In the genomic region with DNA sequence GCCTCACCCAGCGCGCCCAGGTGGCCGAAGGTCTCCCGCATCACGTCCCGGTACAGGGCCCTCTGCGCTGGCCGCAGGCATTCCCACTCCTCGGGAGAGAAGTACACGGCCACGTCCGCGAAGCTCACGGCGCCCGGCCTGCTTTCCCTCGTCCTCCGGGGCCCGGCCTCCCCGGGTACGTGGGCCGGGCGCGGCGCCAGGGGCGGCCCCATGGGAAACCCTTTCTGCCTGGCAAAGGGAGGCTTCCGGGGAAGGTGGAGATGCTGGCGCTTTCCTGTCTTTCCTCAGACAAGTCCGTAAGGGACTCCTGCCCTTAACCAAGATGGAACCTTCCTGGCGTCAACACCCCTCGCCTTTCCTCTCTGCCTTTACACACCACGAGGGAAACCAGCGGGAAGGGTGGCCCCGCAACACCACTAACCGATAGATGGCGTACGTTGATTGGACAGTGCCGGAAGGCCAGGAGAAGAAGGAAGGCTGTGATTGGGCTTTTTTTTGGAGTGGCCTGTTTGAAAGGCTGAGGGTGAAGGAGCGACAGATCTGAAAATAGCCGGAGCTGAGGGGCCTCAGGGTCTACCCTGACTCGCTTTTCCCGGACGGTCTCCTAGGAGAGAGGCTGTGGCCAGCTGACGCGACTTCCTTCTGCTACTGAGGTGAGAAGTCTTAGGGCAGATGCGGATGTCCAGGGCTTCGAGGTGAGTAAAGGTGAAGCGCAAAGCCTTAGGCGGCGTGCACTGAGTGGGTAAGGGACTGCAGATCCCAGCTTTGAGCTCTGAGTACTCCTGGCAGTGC, we compare ENCODE assay signal across 8 cellular contexts. TPM values are rescaled to one million over a fixed set of nuclear protein-coding genes. Genes with fewer than 3 reads are reported as not detected.
DNase-seq lines count a peak whose midpoint lies in the region; ATAC-seq and TF ChIP-seq lines count a peak whose summit lies in the region.

A gene (minus strand): TSS at position 298 of the 792 bp plus-strand sequence. CDS start 86 bp downstream, at position 212.

- POLR2A ChIA-PET in naive thymus-derived CD4-positive, alpha-beta T cell (lab: Charles Lee) = interaction anchor here (0.6 to 4.9 kb wide), 15 partner anchors 14 to 168 kb away, joined by 3 to 45 read pairs (median 6); a partner anchor contains a TSS

- H3K9me3 Mint-ChIP-seq in naive thymus-derived CD4-positive, alpha-beta T cell = no peaks in the 10 kb centered on the region
- no peaks in the 10 kb centered on the region for H3K9me3 Mint-ChIP-seq in stimulated activated memory B cell treated with anti-CD40 and anti-IgM and Interleukin-4, amounts not matched to agents 10 μg/mL and 1 μg/mL and 100 μg/mL, for 72 hours

- CTCF ChIA-PET in naive thymus-derived CD4-positive, alpha-beta T cell (lab: Charles Lee) = interaction anchor here (0.6 to 1.9 kb wide), 5 partner anchors 13 to 224 kb away, joined by 3 to 6 read pairs (median 4); a partner anchor contains a TSS

- H3K27ac ChIP-seq in naive thymus-derived CD4-positive, alpha-beta T cell (ENCODE audit: low read depth, low read length) = peak within 1 kb of the TSS; percentile 81

- peaks cover 0 to 13% (median 0%) of the 10 kb centered on the region in 5 donors for H3K36me3 Mint-ChIP-seq in naive thymus-derived CD4-positive, alpha-beta T cell
- peaks cover 16% of the 10 kb centered on the region for H3K36me3 Mint-ChIP-seq in stimulated activated memory B cell treated with anti-CD40 and anti-IgM and Interleukin-4, amounts not matched to agents 10 μg/mL and 1 μg/mL and 100 μg/mL, for 72 hours

- no peaks in the 10 kb centered on the region for H3K27me3 ChIP-seq in naive thymus-derived CD4-positive, alpha-beta T cell (ENCODE audit: control insufficient read depth in 2 of 2, insufficient read depth in 2 of 2, low read length in 2 of 2)

- H3K27ac Mint-ChIP-seq in naive thymus-derived CD4-positive, alpha-beta T cell = peak within 1 kb of the TSS; percentile 89 to 95 (median 92)
- H3K27ac Mint-ChIP-seq in stimulated activated memory B cell treated with anti-CD40 and anti-IgM and Interleukin-4, amounts not matched to agents 10 μg/mL and 1 μg/mL and 100 μg/mL, for 72 hours = peak within 1 kb of the TSS; percentile 82

- peaks cover 6 to 44% (median 32%) of the 10 kb centered on the region in 7 donors for H3K4me1 Mint-ChIP-seq in naive thymus-derived CD4-positive, alpha-beta T cell
- H3K4me1 Mint-ChIP-seq in stimulated activated memory B cell treated with anti-CD40 and anti-IgM and Interleukin-4, amounts not matched to agents 10 μg/mL and 1 μg/mL and 100 μg/mL, for 72 hours = peaks cover 14% of the 10 kb centered on the region

- H3K27me3 Mint-ChIP-seq in naive thymus-derived CD4-positive, alpha-beta T cell = peaks cover 0 to 2% (median 0%) of the 10 kb centered on the region in 5 donors
- no peaks in the 10 kb centered on the region for H3K27me3 Mint-ChIP-seq in stimulated activated memory B cell treated with anti-CD40 and anti-IgM and Interleukin-4, amounts not matched to agents 10 μg/mL and 1 μg/mL and 100 μg/mL, for 72 hours

- H3K4me3 ChIP-seq in fibroblast of mammary gland (ENCODE audit: control insufficient read depth, low read depth, low read length) = peak within 1 kb of the TSS; percentile 88
- peak within 1 kb of the TSS; percentile 77 for H3K4me3 ChIP-seq in naive thymus-derived CD4-positive, alpha-beta T cell (ENCODE audit: low read length)

- TF ChIP-seq EP300 in Ishikawa (IDR thresholded peaks at IDR 0.05; ENCODE audit: borderline replicate concordance) = no peak; the same call in 1 of the 2 replicates

- intact Hi-C loops in naive thymus-derived CD4-positive, alpha-beta T cell (cut with micrococcal nuclease) = loop anchor here (1.0 to 2.0 kb wide), 11 partner anchors 13 to 155 kb away; a partner anchor contains a TSS

- TF ChIP-seq RAD21 in Ishikawa (IDR thresholded peaks at IDR 0.05; ENCODE audit: low read depth) = peak; percentile 22; the same call in 1 of the 2 replicates

- H3K9me3 ChIP-seq in naive thymus-derived CD4-positive, alpha-beta T cell (ENCODE audit: control insufficient read depth in 2 of 3, low read length in 3 of 3) = no peaks in the 10 kb centered on the region

- H3K4me1 ChIP-seq in naive thymus-derived CD4-positive, alpha-beta T cell (ENCODE audit: control insufficient read depth in 2 of 2, insufficient read depth in 2 of 2, low read length in 2 of 2) = peaks cover 8 to 12% of the 10 kb centered on the region in 2 donors

- H3K36me3 ChIP-seq in naive thymus-derived CD4-positive, alpha-beta T cell (ENCODE audit: control insufficient read depth in 2 of 3, insufficient read depth in 3 of 3, low read length in 3 of 3) = peaks cover 0 to 21% (median 0%) of the 10 kb centered on the region in 3 experiments

- no peak for TF ChIP-seq CTCF in fibroblast of mammary gland (conservative IDR thresholded peaks at IDR 0.05; ENCODE audit: control insufficient read depth, insufficient read depth, low read depth, low read length)

- DNase-seq in DMS 273 treated with DMSO at 0.1 percent for 48 hours (lab: John Stamatoyannopoulos, UW) (peak; percentile 96), RPMI8226 (peak; percentile 97), fibroblast of mammary gland (ENCODE audit: low read depth) (peak; percentile 99)
- DNase-seq in activated T-helper 1 cell treated with anti-CD3 and anti-CD28 coated beads, Interleukin-2, amount 50 U/mL, for 16 hours (ENCODE audit: low read depth in 1 of 2, low spot score in 1 of 2) = peak; percentile 75 to 85
- peak; percentile 72 to 95 (median 93) for DNase-seq in naive thymus-derived CD4-positive, alpha-beta T cell

- peak; percentile 79 for ATAC-seq in GM21526 (IDR thresholded peaks at IDR 0.05; ENCODE audit: low FRiP score, unreplicated experiment)
- peak; percentile 100 for ATAC-seq in naive thymus-derived CD4-positive, alpha-beta T cell
- peak; percentile 99 for ATAC-seq in stimulated activated memory B cell treated with anti-CD40 and anti-IgM and Interleukin-4, amounts not matched to agents 10 μg/mL and 1 μg/mL and 100 μg/mL, for 72 hours

- peak within 1 kb of the TSS; percentile 85 to 98 (median 94) for H3K4me3 Mint-ChIP-seq in naive thymus-derived CD4-positive, alpha-beta T cell
- peak within 1 kb of the TSS; percentile 87 for H3K4me3 Mint-ChIP-seq in stimulated activated memory B cell treated with anti-CD40 and anti-IgM and Interleukin-4, amounts not matched to agents 10 μg/mL and 1 μg/mL and 100 μg/mL, for 72 hours

TF ChIP-seq in Ishikawa, 13 proteins besides CTCF, POLR2A, EP300 and RAD21:
- TF ChIP-seq, protein P1, sequence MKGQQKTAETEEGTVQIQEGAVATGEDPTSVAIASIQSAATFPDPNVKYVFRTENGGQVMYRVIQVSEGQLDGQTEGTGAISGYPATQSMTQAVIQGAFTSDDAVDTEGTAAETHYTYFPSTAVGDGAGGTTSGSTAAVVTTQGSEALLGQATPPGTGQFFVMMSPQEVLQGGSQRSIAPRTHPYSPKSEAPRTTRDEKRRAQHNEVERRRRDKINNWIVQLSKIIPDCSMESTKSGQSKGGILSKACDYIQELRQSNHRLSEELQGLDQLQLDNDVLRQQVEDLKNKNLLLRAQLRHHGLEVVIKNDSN (IDR thresholded peaks at IDR 0.05) = peak; percentile 67
- peak; percentile 54; the same call in 1 of the 2 replicates for TF ChIP-seq CREB1 (IDR thresholded peaks at IDR 0.05; ENCODE audit: low read depth)
- TF ChIP-seq FOXM1 (IDR thresholded peaks at IDR 0.05; ENCODE audit: borderline replicate concordance, low read depth) = peak; percentile 83
- TF ChIP-seq EGR1 (IDR thresholded peaks at IDR 0.05) = peak; percentile 78
- TF ChIP-seq ZBTB7A (IDR thresholded peaks at IDR 0.05; ENCODE audit: low read depth) = no peak
- TF ChIP-seq, protein P2, sequence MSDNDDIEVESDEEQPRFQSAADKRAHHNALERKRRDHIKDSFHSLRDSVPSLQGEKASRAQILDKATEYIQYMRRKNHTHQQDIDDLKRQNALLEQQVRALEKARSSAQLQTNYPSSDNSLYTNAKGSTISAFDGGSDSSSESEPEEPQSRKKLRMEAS (IDR thresholded peaks at IDR 0.05) = peak; percentile 100
- TF ChIP-seq TAF1 (IDR thresholded peaks at IDR 0.05; ENCODE audit: low read depth) = peak; percentile 62
- TF ChIP-seq NFIC (IDR thresholded peaks at IDR 0.05) = peak; percentile 74
- TF ChIP-seq TCF12 (IDR thresholded peaks at IDR 0.05; ENCODE audit: low read depth) = peak; percentile 77; the same call in 1 of the 2 replicates
- TF ChIP-seq CEBPB (IDR thresholded peaks at IDR 0.05) = no peak
- TF ChIP-seq, protein P3, sequence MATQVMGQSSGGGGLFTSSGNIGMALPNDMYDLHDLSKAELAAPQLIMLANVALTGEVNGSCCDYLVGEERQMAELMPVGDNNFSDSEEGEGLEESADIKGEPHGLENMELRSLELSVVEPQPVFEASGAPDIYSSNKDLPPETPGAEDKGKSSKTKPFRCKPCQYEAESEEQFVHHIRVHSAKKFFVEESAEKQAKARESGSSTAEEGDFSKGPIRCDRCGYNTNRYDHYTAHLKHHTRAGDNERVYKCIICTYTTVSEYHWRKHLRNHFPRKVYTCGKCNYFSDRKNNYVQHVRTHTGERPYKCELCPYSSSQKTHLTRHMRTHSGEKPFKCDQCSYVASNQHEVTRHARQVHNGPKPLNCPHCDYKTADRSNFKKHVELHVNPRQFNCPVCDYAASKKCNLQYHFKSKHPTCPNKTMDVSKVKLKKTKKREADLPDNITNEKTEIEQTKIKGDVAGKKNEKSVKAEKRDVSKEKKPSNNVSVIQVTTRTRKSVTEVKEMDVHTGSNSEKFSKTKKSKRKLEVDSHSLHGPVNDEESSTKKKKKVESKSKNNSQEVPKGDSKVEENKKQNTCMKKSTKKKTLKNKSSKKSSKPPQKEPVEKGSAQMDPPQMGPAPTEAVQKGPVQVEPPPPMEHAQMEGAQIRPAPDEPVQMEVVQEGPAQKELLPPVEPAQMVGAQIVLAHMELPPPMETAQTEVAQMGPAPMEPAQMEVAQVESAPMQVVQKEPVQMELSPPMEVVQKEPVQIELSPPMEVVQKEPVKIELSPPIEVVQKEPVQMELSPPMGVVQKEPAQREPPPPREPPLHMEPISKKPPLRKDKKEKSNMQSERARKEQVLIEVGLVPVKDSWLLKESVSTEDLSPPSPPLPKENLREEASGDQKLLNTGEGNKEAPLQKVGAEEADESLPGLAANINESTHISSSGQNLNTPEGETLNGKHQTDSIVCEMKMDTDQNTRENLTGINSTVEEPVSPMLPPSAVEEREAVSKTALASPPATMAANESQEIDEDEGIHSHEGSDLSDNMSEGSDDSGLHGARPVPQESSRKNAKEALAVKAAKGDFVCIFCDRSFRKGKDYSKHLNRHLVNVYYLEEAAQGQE (IDR thresholded peaks at IDR 0.05; ENCODE audit: low read depth) = no peak
- TF ChIP-seq YY1 (IDR thresholded peaks at IDR 0.05; ENCODE audit: low read depth) = peak; percentile 99
- no peak for TF ChIP-seq TEAD4 (IDR thresholded peaks at IDR 0.05)

RNA-seq across cellular contexts. Expression of the gene that starts here (rescaled TPM):
- 10 to 100 TPM; 10.2 to 37.1 (median 21.4) TPM for total RNA-seq in naive thymus-derived CD4-positive, alpha-beta T cell
- 1 to 10 TPM; 2.6 to 4.4 TPM for polyA plus RNA-seq in naive thymus-derived CD4-positive, alpha-beta T cell

Comparison
In these comparisons a context has a peak if more than half of its experiments do, and no peak if none do; other contexts are left out.
1. Peak in every context shown above with its lines: DNase-seq, ATAC-seq, H3K4me3 ChIP-seq and H3K27ac ChIP-seq.